ENCODE assay signal across 8 cellular contexts in genomic region chr19:12139885-12140544, GRCh38. TPM values are rescaled to one million over a fixed set of nuclear protein-coding genes. Genes with fewer than 3 reads are reported as not detected.
DNase-seq lines count a peak whose midpoint lies in the region; ATAC-seq, FAIRE-seq and TF ChIP-seq lines count a peak whose summit lies in the region.

Gene ZNF20, minus strand, starts transcription at chr19:12140350. Its CDS starts 168 bp downstream, at chr19:12140182.

- TF ChIP-seq EP300 in gastroesophageal sphincter (IDR thresholded peaks at IDR 0.05), result no peak

- FAIRE-seq in H54 (lab: Jason Lieb, UNC), result peak; percentile 20

- H3K9ac ChIP-seq in MM.1S (ENCODE audit: low read length), result peak within 1 kb of the TSS; percentile 53; the same call in 1 of the 2 replicates
- H3K9ac ChIP-seq in subcutaneous abdominal adipose tissue (ENCODE audit: low read length in 5 of 5), result peak within 1 kb of the TSS in 4 of 5 donors; percentile 83 to 90 (median 88)

- no peaks in the 10 kb centered on the region for H3K27me3 ChIP-seq in MM.1S (replicated peaks; ENCODE audit: insufficient read depth, low read length)
- H3K27me3 ChIP-seq in SJCRH30, result no peaks in the 10 kb centered on the region
- H3K27me3 ChIP-seq in gastroesophageal sphincter, result no peaks in the 10 kb centered on the region
- no peaks in the 10 kb centered on the region for H3K27me3 ChIP-seq in neutrophil
- no peaks in the 10 kb centered on the region for H3K27me3 ChIP-seq in subcutaneous abdominal adipose tissue (ENCODE audit: control insufficient read depth in 5 of 5, insufficient read depth in 4 of 5, low read length in 5 of 5)

- H3K27ac ChIP-seq in MM.1S (ENCODE audit: low read length) (no peak within 1 kb of the TSS), SJCRH30 (peak within 1 kb of the TSS; percentile 20), gastroesophageal sphincter (peak within 1 kb of the TSS; percentile 21 to 91 (median 86)), neutrophil (peak within 1 kb of the TSS; percentile 77), subcutaneous abdominal adipose tissue (ENCODE audit: low read depth, low read length) (peak within 1 kb of the TSS; percentile 69)

- H3K36me3 ChIP-seq in MM.1S (replicated peaks; ENCODE audit: insufficient read depth, low read length), result no peaks in the 10 kb centered on the region
- peaks cover 50% of the 10 kb centered on the region for H3K36me3 ChIP-seq in SJCRH30
- H3K36me3 ChIP-seq in gastroesophageal sphincter, result peaks cover 0 to 41% of the 10 kb centered on the region in 2 donors
- H3K36me3 ChIP-seq in neutrophil, result peaks cover 21% of the 10 kb centered on the region
- peaks cover 4 to 18% (median 11%) of the 10 kb centered on the region in 5 donors for H3K36me3 ChIP-seq in subcutaneous abdominal adipose tissue (ENCODE audit: control insufficient read depth in 5 of 5, insufficient read depth in 5 of 5, low read length in 5 of 5)

- no peaks in the 10 kb centered on the region for H3K9me2 ChIP-seq in MM.1S (replicated peaks; ENCODE audit: insufficient read depth, low read length)

- peak; percentile 98 for ATAC-seq in gastroesophageal sphincter

- no peak for TF ChIP-seq CTCF in MM.1S (IDR thresholded peaks at IDR 0.05; ENCODE audit: low read length)
- no peak for TF ChIP-seq CTCF in gastroesophageal sphincter (IDR thresholded peaks at IDR 0.05)
- TF ChIP-seq CTCF in neutrophil (IDR thresholded peaks at IDR 0.05), result peak; percentile 48

- H3K79me2 ChIP-seq in MM.1S (ENCODE audit: low read length), result no peaks in the 10 kb centered on the region

- peak; percentile 28; the same call in 1 of the 2 replicates for TF ChIP-seq POLR2A in H54 (IDR thresholded peaks at IDR 0.05; ENCODE audit: low read depth, low read length)
- no peak for TF ChIP-seq POLR2A in gastroesophageal sphincter (IDR thresholded peaks at IDR 0.05)

- peak within 1 kb of the TSS; percentile 98 for H2AFZ ChIP-seq in MM.1S (ENCODE audit: low read length)

- no peaks in the 10 kb centered on the region for H4K20me1 ChIP-seq in MM.1S (ENCODE audit: insufficient read depth, low read length)

- H3K4me1 ChIP-seq in MM.1S (ENCODE audit: low read length) (no peaks in the 10 kb centered on the region), SJCRH30 (peaks cover 3% of the 10 kb centered on the region), gastroesophageal sphincter (peaks cover 0 to 36% (median 5%) of the 10 kb centered on the region in 3 donors), neutrophil (ENCODE audit: control insufficient read depth in 1 of 2, insufficient read depth in 1 of 2, low read depth in 1 of 2, low read length in 1 of 2) (peaks cover 22 to 23% of the 10 kb centered on the region in 2 experiments), subcutaneous abdominal adipose tissue (ENCODE audit: control insufficient read depth in 5 of 5, insufficient read depth in 5 of 5, low read length in 5 of 5) (peaks cover 5 to 30% (median 23%) of the 10 kb centered on the region in 5 donors)

- DNase-seq in EL (peak; percentile 94), H54 (ENCODE audit: insufficient read length, low spot score) (peak; percentile 85), MM.1S (peak; percentile 95), SJCRH30 (peak; percentile 97)
- DNase-seq in activated naive CD4-positive, alpha-beta T cell treated with Interleukin-2 at 50 U/mL for 16 hours, result peak; percentile 92

- 10% methylated on average over 2 of the region's 49 CpGs; no CpG with 5 or more reads in 1 of the 2 donors for WGBS in gastroesophageal sphincter (ENCODE audit: low coverage in 1 of 2), 2 donors

- H3K9me3 ChIP-seq in MM.1S (replicated peaks; ENCODE audit: insufficient read depth, low read length) (no peaks in the 10 kb centered on the region), SJCRH30 (replicated peaks) (peaks cover 3% of the 10 kb centered on the region; the same call in 1 of the 2 replicates), gastroesophageal sphincter (no peaks in the 10 kb centered on the region), neutrophil (peaks cover 4% of the 10 kb centered on the region), subcutaneous abdominal adipose tissue (ENCODE audit: control insufficient read depth in 5 of 5, low read length in 5 of 5) (peaks cover 0 to under 1% (median 0%) of the 10 kb centered on the region in 5 donors)

- no peaks in the 10 kb centered on the region for H3F3A ChIP-seq in MM.1S (ENCODE audit: insufficient read depth, low read length)

- peak within 1 kb of the TSS; percentile 94 for H3K4me2 ChIP-seq in MM.1S (ENCODE audit: low read depth, low read length)

- peak within 1 kb of the TSS; percentile 91 for H3K4me3 ChIP-seq in MM.1S (ENCODE audit: low read length)
- peak within 1 kb of the TSS; percentile 76 for H3K4me3 ChIP-seq in SJCRH30
- H3K4me3 ChIP-seq in gastroesophageal sphincter, result peak within 1 kb of the TSS; percentile 62 to 85
- H3K4me3 ChIP-seq in neutrophil (ENCODE audit: low read depth in 1 of 2, low read length in 1 of 2), result peak within 1 kb of the TSS; percentile 91 to 97
- peak within 1 kb of the TSS; percentile 75 to 95 (median 88) for H3K4me3 ChIP-seq in subcutaneous abdominal adipose tissue (ENCODE audit: low read depth in 1 of 5, low read length in 5 of 5)

RNA-seq across cellular contexts. Expression of gene ZNF20, which starts in this region (rescaled TPM):
- total RNA-seq in SJCRH30 (2014; rRNA removed; shearing (Covaris generic)), result 6.9 and 9.2 TPM in 2 replicates
- total RNA-seq in gastroesophageal sphincter, result 1 to 10 TPM; 1.9 to 4.9 (median 3.1) TPM
